8 cellular contexts compared by ENCODE assay signal in the genomic region with DNA sequence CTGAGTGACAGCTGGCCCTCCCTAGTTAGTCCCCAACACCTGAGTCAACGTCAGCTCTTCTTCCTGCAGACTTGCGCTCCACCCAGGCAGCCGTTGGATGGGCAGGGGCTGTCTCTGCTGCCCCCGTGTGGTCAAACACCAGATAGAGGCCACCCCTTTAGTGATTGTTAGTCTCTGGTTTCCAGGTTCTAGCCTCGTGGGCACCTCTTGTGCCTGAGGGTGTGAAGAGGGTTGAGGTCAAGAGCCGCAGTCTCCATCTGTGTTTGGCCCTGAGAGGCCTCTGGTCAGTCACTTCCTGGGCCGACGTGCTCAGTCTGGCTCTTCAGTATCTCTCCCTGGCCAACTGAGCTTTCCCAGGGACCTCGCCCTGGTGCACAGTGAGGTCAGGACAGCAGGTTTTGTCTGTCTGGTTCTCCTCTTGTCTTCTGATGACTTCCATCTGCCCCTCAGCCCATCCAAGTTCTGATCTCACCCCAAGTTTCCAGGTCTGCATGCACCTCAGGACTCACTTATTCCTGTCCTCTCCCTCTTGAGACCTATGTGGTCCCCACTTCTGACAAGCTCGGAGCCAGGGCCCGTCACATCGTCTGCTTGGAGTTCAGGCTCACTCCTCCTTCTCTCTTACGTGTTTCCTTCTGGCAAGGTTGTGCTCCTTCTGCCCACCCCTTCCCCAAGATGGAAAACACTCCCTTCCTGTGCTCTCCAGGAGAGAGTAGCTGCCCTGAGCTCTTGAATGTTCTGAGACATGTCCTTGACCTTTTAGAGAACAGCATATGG. TPM values are rescaled to one million over a fixed set of nuclear protein-coding genes. Genes with fewer than 3 reads are reported as not detected.
DNase-seq lines count a peak whose midpoint lies in the region; ATAC-seq and TF ChIP-seq lines count a peak whose summit lies in the region.

No MANE protein-coding gene starts in this region.

- peaks cover under 1% of the 10 kb centered on the region; the same call in 1 of the 2 replicates for H4K20me1 ChIP-seq in DOHH2 (ENCODE audit: control insufficient read depth, insufficient read depth, low read depth, low read length)
- H4K20me1 ChIP-seq in IMR-90 (ENCODE audit: insufficient read depth, low read length): peaks cover 55% of the 10 kb centered on the region

- H4K5ac ChIP-seq in IMR-90 (ENCODE audit: low read depth, low read length): no peak overlapping the region

- H3K79me1 ChIP-seq in IMR-90 (ENCODE audit: low read depth in 1 of 2, low read length in 2 of 2): peaks cover 22 to 76% of the 10 kb centered on the region in 2 experiments

- POLR2A ChIA-PET in IMR-90 (lab: Charles Lee; ENCODE audit: unreplicated experiment): no interaction called here

- H2BK20ac ChIP-seq in IMR-90 (ENCODE audit: low read depth, low read length): no peak overlapping the region

- CTCF ChIA-PET in IMR-90 (lab: Yijun Ruan, JAX): interaction anchor here (0.8 to 2.3 kb wide), 3 partner anchors 18 to 70 kb away, joined by 3 to 14 read pairs (median 4); no protein-coding TSS in a partner anchor

- in situ Hi-C loops in IMR-90 (cut with MboI; ENCODE audit: low sequenced_read_pairs): loop anchor here (10.0 kb wide), 1 partner anchor 400 kb away; no protein-coding TSS in a partner anchor

- no peak overlapping the region for H3K27ac ChIP-seq in DOHH2 (ENCODE audit: low read depth, low read length)
- no peak overlapping the region for H3K27ac ChIP-seq in IMR-90 (ENCODE audit: insufficient read depth, low read length)

- no peaks in the 10 kb centered on the region for H3K9me2 ChIP-seq in DOHH2 (replicated peaks; ENCODE audit: control insufficient read depth, low read length)

- no peaks in the 10 kb centered on the region for H3F3A ChIP-seq in DOHH2 (ENCODE audit: control insufficient read depth, insufficient read depth)

- H3K4me2 ChIP-seq in DOHH2 (ENCODE audit: low read length) (no peak overlapping the region), IMR-90 (ENCODE audit: low read depth, low read length) (no peak overlapping the region)

- TF ChIP-seq POLR2A in IMR-90 (IDR thresholded peaks at IDR 0.05; ENCODE audit: low read depth, low read length): no peak

- no peak overlapping the region for H3K4ac ChIP-seq in IMR-90 (ENCODE audit: low read depth, low read length)

- no peak overlapping the region for H3K23ac ChIP-seq in IMR-90 (ENCODE audit: low read depth, low read length)

- H3K9ac ChIP-seq in IMR-90 (ENCODE audit: low read depth, low read length): no peak overlapping the region

- no peak overlapping the region for H2AK5ac ChIP-seq in IMR-90 (ENCODE audit: low read depth, low read length)

- H2BK120ac ChIP-seq in IMR-90 (ENCODE audit: low read depth, low read length): no peak overlapping the region

- H3K9me1 ChIP-seq in IMR-90 (ENCODE audit: insufficient read depth, low read length): peaks cover 5% of the 10 kb centered on the region

- peak; percentile 66 for TF ChIP-seq RAD21 in IMR-90 (IDR thresholded peaks at IDR 0.05; ENCODE audit: low read length)

- H2BK5ac ChIP-seq in IMR-90 (ENCODE audit: low read depth, low read length, poor library complexity, severe bottlenecking): no peak overlapping the region

- no peak overlapping the region for H3K4me3 ChIP-seq in DOHH2 (ENCODE audit: low read length)
- H3K4me3 ChIP-seq in IMR-90 (ENCODE audit: insufficient read depth, low read depth, low read length): no peak overlapping the region

- no peak overlapping the region for H2AFZ ChIP-seq in IMR-90 (replicated peaks; ENCODE audit: low read length, poor library complexity)

- H3K9me3 ChIP-seq in DOHH2 (ENCODE audit: control insufficient read depth, insufficient read depth, low read length): no peaks in the 10 kb centered on the region
- H3K9me3 ChIP-seq in IMR-90 (ENCODE audit: control insufficient read depth, insufficient read depth, low read length): no peaks in the 10 kb centered on the region

- BruUV-seq in IMR-90 (replicated peaks; lab: Mats Ljungman, UMichigan): no TSS peak

- WGBS in IMR-90 (ENCODE audit: extremely low coverage in 2 of 2, insufficient read length in 1 of 2), 2 experiments: 89% methylated on average over 7 of the region's 13 CpGs; no CpG with 5 or more reads in 1 of the 2 experiments

- H3K36me3 ChIP-seq in DOHH2 (ENCODE audit: control insufficient read depth, low read length) (no peaks in the 10 kb centered on the region), IMR-90 (ENCODE audit: control insufficient read depth, insufficient read depth, low read length) (peaks cover 63% of the 10 kb centered on the region)

- H3K4me1 ChIP-seq in DOHH2 (ENCODE audit: control insufficient read depth, low read length): no peaks in the 10 kb centered on the region
- no peaks in the 10 kb centered on the region for H3K4me1 ChIP-seq in IMR-90 (ENCODE audit: control insufficient read depth, insufficient read depth, low read length)

- TF ChIP-seq CTCF in DOHH2 (IDR thresholded peaks at IDR 0.05; ENCODE audit: low read depth, low read length, poor library complexity, severe bottlenecking): peak; percentile 78
- TF ChIP-seq CTCF in IMR-90 (conservative IDR thresholded peaks at IDR 0.05; ENCODE audit: low read depth, low read length): peak; percentile 76

- dilution Hi-C loops in IMR-90 (cut with HindIII; ENCODE audit: low sequenced_read_pairs, unreplicated experiment): no loop called here

- H3K14ac ChIP-seq in IMR-90 (replicated peaks; ENCODE audit: low read depth, low read length): no peak overlapping the region

- ATAC-seq in IMR-90 (ENCODE audit: low read depth): peak; percentile 72
- peak; percentile 68 for ATAC-seq in left ventricle myocardium superior
- ATAC-seq in HG03045 (IDR thresholded peaks at IDR 0.05; ENCODE audit: unreplicated experiment): no peak
- no peak for ATAC-seq in HG02884 (IDR thresholded peaks at IDR 0.05; ENCODE audit: unreplicated experiment)

- peak; percentile 28 for DNase-seq in IMR-90
- peak; percentile 29 for DNase-seq in SKM-1 (lab: John Stamatoyannopoulos, UW; ENCODE audit: unreplicated experiment)
- DNase-seq in activated naive CD4-positive, alpha-beta T cell treated with anti-CD3 and anti-CD28 coated beads, Interleukin-2, amount 50 U/mL, for 16 hours: peak; percentile 67
- peak; percentile 77 for DNase-seq in left ventricle myocardium superior
- peak; percentile 13 to 49 for DNase-seq in stimulated activated CD4-positive, alpha-beta T cell treated with anti-CD3 and anti-CD28 coated beads, Interleukin-15, amount 100 ng/mL, for 1 hour (ENCODE audit: low read depth in 1 of 2, low spot score in 1 of 2)

- intact Hi-C loops in IMR-90 (cut with micrococcal nuclease) (loop anchor here (5.0 kb wide), 1 partner anchor 423 kb away; no protein-coding TSS in a partner anchor), left ventricle myocardium superior (cut with micrococcal nuclease) (loop anchor here (5.0 kb wide), 1 partner anchor 68 kb away; no protein-coding TSS in a partner anchor)

- no peaks in the 10 kb centered on the region for H3K79me2 ChIP-seq in DOHH2 (ENCODE audit: control insufficient read depth, low read length)

- no peak overlapping the region for H3K18ac ChIP-seq in IMR-90 (ENCODE audit: low read depth, low read length)

- no peak overlapping the region for H2AK9ac ChIP-seq in IMR-90 (replicated peaks; ENCODE audit: low read depth, low read length, poor library complexity)

- H4K8ac ChIP-seq in IMR-90 (ENCODE audit: low read depth in 2 of 2, low read length in 2 of 2): no peak overlapping the region

- H4K91ac ChIP-seq in IMR-90 (ENCODE audit: insufficient read depth, low read depth, low read length): no peak overlapping the region

- no peaks in the 10 kb centered on the region for H3K27me3 ChIP-seq in DOHH2 (ENCODE audit: control insufficient read depth, low read length)
- H3K27me3 ChIP-seq in IMR-90 (ENCODE audit: control insufficient read depth, insufficient read depth, low read length): no peaks in the 10 kb centered on the region

- no peak overlapping the region for H2BK15ac ChIP-seq in IMR-90 (ENCODE audit: low read depth, low read length)

- H3K56ac ChIP-seq in IMR-90 (ENCODE audit: extremely low read depth, insufficient read depth, low read length): no peak overlapping the region

TF ChIP-seq in IMR-90, 13 proteins besides CTCF, POLR2A, EP300 and RAD21:
- TF ChIP-seq MAFK (IDR thresholded peaks at IDR 0.05; ENCODE audit: low read depth, low read length) (no peak), SMC3 (IDR thresholded peaks at IDR 0.05; ENCODE audit: low read depth, low read length) (peak; percentile 72)

RNA-seq across cellular contexts. Expression of a gene that starts 20.9 kb away (rescaled TPM):
- 30.8 and 37.5 TPM in 2 replicates for total RNA-seq in IMR-90 (2012; rRNA removed)
- 149 and 150 TPM in 2 replicates for polyA plus RNA-seq in IMR-90 (2012; rRNA removed)
- polyA plus RNA-seq in IMR-90 (2012; cell fraction: cytosol; rRNA removed): 58.7 and 100 TPM in 2 replicates
- 95.5 and 121 TPM in 2 replicates for polyA plus RNA-seq in IMR-90 (2012; cell fraction: nucleus; rRNA removed; ENCODE audit: low replicate concordance)
- 39.0 TPM for total RNA-seq in left ventricle myocardium superior

RNA-seq across cellular contexts. Expression of a gene that starts 48.1 kb away (rescaled TPM):
- total RNA-seq in IMR-90 (2012; rRNA removed) (under 0.01 and 0.18 TPM in 2 replicates), left ventricle myocardium superior (168 TPM)
- 0.34 and 0.49 TPM in 2 replicates for polyA plus RNA-seq in IMR-90 (2012; rRNA removed)
- polyA plus RNA-seq in IMR-90 (2012; cell fraction: cytosol; rRNA removed): 0.34 and 0.42 TPM in 2 replicates
- polyA plus RNA-seq in IMR-90 (2012; cell fraction: nucleus; rRNA removed; ENCODE audit: low replicate concordance): 0.50 and 0.52 TPM in 2 replicates

Comparison
In these comparisons a context has a peak if more than half of its experiments do, and no peak if none do; other contexts are left out.
1. ATAC-seq: peak in IMR-90 (single experiment) and left ventricle myocardium superior (single experiment); none in HG03045 (single experiment) and HG02884 (single experiment).
2. RNA of a gene that starts 48.1 kb away (total RNA-seq): 168 TPM in left ventricle myocardium superior (single experiment); under 0.01 to 0.18 TPM in IMR-90; every median in the first group is over 100 times any median in the second.
3. Peak in every context shown above with its lines, with median percentiles within 50 percentile points of each other: DNase-seq.